ENCODE assay signal across 15 cellular contexts in genomic region chr10:33483124-33483794, GRCh38.
DNase-seq lines count a peak whose midpoint lies in the region; ATAC-seq and TF ChIP-seq lines count a peak whose summit lies in the region.
"Had no signal": no experiment of that assay in that cellular context is flagged by ENCODE, and none has a peak within 500 bp of the region (broad histone marks: within the 10 kb centered on the region; RNA-seq: fewer than 3 reads in every experiment).

No MANE protein-coding gene starts in this region.

- TF ChIP-seq CTCF in neural cell (IDR thresholded peaks at IDR 0.05; ENCODE audit: poor library complexity, severe bottlenecking) (no peak), hepatocyte (IDR thresholded peaks at IDR 0.05; ENCODE audit: poor library complexity) (no peak)

- DNase-seq in HAP-1 (ENCODE audit: low spot score in 2 of 2) (peak; percentile 78 to 98), NCI-H2029 (lab: John Stamatoyannopoulos, UW) (peak; percentile 13), SHP77 treated with DMSO at 0.1 percent for 48 hours (lab: John Stamatoyannopoulos, UW) (peak; percentile 89), hepatocyte (ENCODE audit: low spot score) (no peak), Right ventricle myocardium inferior (ENCODE audit: missing footprints) (no peak), inferior parietal cortex (ENCODE audit: extremely low spot score) (no peak)
- DNase-seq: effector memory CD4-positive, alpha-beta T cell; foreskin keratinocyte; kidney glomerular epithelial cell; sigmoid colon; stomach; T-helper 17 cell had no signal

- H3K36me3 ChIP-seq in HAP-1 (replicated peaks): no peaks in the 10 kb centered on the region
- H3K36me3 ChIP-seq in neural cell (ENCODE audit: insufficient read depth, low read length): no peaks in the 10 kb centered on the region
- H3K36me3 ChIP-seq in hepatocyte (replicated peaks; ENCODE audit: insufficient read depth, low read depth): no peaks in the 10 kb centered on the region
- H3K36me3 ChIP-seq: sigmoid colon, stomach had no signal

- no peak overlapping the region for H3K4me3 ChIP-seq in HAP-1
- peak overlapping the region; percentile 47 for H3K4me3 ChIP-seq in neural cell (ENCODE audit: low read length)
- H3K4me3 ChIP-seq in hepatocyte: no peak overlapping the region
- H3K4me3 ChIP-seq: sigmoid colon, stomach had no signal

- TF ChIP-seq EP300 in neural cell (conservative IDR thresholded peaks at IDR 0.05; ENCODE audit: poor library complexity, severe bottlenecking): peak; percentile 98

- H3K4me2 ChIP-seq in neural cell (ENCODE audit: low read length) (peak overlapping the region; percentile 41), hepatocyte (no peak overlapping the region)

- no peak overlapping the region for H2AFZ ChIP-seq in neural cell (ENCODE audit: low read depth, low read length)
- no peak overlapping the region for H2AFZ ChIP-seq in hepatocyte

- intact Hi-C loops in Right ventricle myocardium inferior (cut with DNase I): no loop called here

- H3K9ac ChIP-seq in neural cell (ENCODE audit: low read length): peak overlapping the region; percentile 10

- H3K9me3 ChIP-seq in HAP-1 (no peaks in the 10 kb centered on the region), neural cell (ENCODE audit: low read length) (no peaks in the 10 kb centered on the region), hepatocyte (ENCODE audit: low read depth) (no peaks in the 10 kb centered on the region)
- H3K9me3 ChIP-seq: sigmoid colon, stomach had no signal

- no peak for ATAC-seq in Right ventricle myocardium inferior
- ATAC-seq: foreskin keratinocyte, T-helper 17 cell had no signal

- in situ Hi-C loops in HAP-1 (cut with MboI; ENCODE audit: low sequenced_read_pairs): loop anchor here (10.0 kb wide), 1 partner anchor 148 kb away; the partner anchor contains the start of gene NRP1

- no peaks in the 10 kb centered on the region for H3K9me2 ChIP-seq in neural cell (ENCODE audit: insufficient read depth, low read length)
- no peaks in the 10 kb centered on the region for H3K9me2 ChIP-seq in hepatocyte (replicated peaks; ENCODE audit: insufficient read depth)

- H3K4me1 ChIP-seq in HAP-1 (peaks cover 31% of the 10 kb centered on the region), hepatocyte (ENCODE audit: insufficient read depth) (peaks cover 27% of the 10 kb centered on the region)
- H3K4me1 ChIP-seq: foreskin keratinocyte had no signal

- TF ChIP-seq RAD21 in neural cell (conservative IDR thresholded peaks at IDR 0.05): peak; percentile 19

- H3K27me3 ChIP-seq in HAP-1 (ENCODE audit: low read depth): no peaks in the 10 kb centered on the region
- H3K27me3 ChIP-seq in neural cell (ENCODE audit: insufficient read depth, low read depth, low read length): no peaks in the 10 kb centered on the region
- H3K27me3 ChIP-seq in hepatocyte: no peaks in the 10 kb centered on the region
- H3K27me3 ChIP-seq: foreskin keratinocyte, sigmoid colon, stomach had no signal

- H3K79me2 ChIP-seq in neural cell (replicated peaks; ENCODE audit: insufficient read depth, low read length) (no peaks in the 10 kb centered on the region), hepatocyte (no peaks in the 10 kb centered on the region)

- H4K20me1 ChIP-seq in neural cell (ENCODE audit: insufficient read depth) (no peaks in the 10 kb centered on the region), hepatocyte (ENCODE audit: insufficient read depth, poor library complexity, severe bottlenecking) (no peaks in the 10 kb centered on the region)

- H3K27ac ChIP-seq in neural cell (ENCODE audit: low read length): peak overlapping the region; percentile 59
- H3K27ac ChIP-seq in hepatocyte: no peak overlapping the region
- H3K27ac ChIP-seq: C4-2B, foreskin keratinocyte, HL-60, sigmoid colon, stomach had no signal

- no peaks in the 10 kb centered on the region for H3F3A ChIP-seq in neural cell (ENCODE audit: insufficient read depth, low read length, poor library complexity, severe bottlenecking)

- 46% methylated on average over 5 of the region's 5 CpGs for WGBS in hepatocyte (ENCODE audit: low lambda C conversion rate, missing lambda C conversion rate)

TF ChIP-seq in neural cell, 6 proteins besides CTCF, POLR2A, EP300 and RAD21:
- TF ChIP-seq REST (IDR thresholded peaks at IDR 0.05; ENCODE audit: borderline replicate concordance) (peak; percentile 97), EZH2 (IDR thresholded peaks at IDR 0.05; ENCODE audit: borderline replicate concordance, insufficient read depth, low read length, poor library complexity, severe bottlenecking) (no peak), TAF1 (IDR thresholded peaks at IDR 0.05; ENCODE audit: low read depth) (no peak), SMC3 (conservative IDR thresholded peaks at IDR 0.05; ENCODE audit: poor library complexity) (peak; percentile 23), POLR2AphosphoS5 (IDR thresholded peaks at IDR 0.05) (peak; percentile 82), MXI1 (conservative IDR thresholded peaks at IDR 0.05; ENCODE audit: poor library complexity, severe bottlenecking) (peak; percentile 20)

Comparison
In these comparisons a context has a peak if more than half of its experiments do, and no peak if none do; other contexts are left out.
1. DNase-seq: peak in HAP-1 (2 of 2), NCI-H2029 (single experiment) and SHP77 treated with DMSO at 0.1 percent for 48 hours (single experiment); none in hepatocyte (single experiment), Right ventricle myocardium inferior (single experiment) and inferior parietal cortex (single experiment).